8 cellular contexts compared by ENCODE assay signal in genomic region chr19:50896591-50897190, GRCh38. TPM values are rescaled to one million over a fixed set of nuclear protein-coding genes. Genes with fewer than 3 reads are reported as not detected.
DNase-seq lines count a peak whose midpoint lies in the region; ATAC-seq, FAIRE-seq and TF ChIP-seq lines count a peak whose summit lies in the region.

No MANE protein-coding gene starts in this region.

- no peaks in the 10 kb centered on the region for H3K9me3 ChIP-seq in small intestine (ENCODE audit: control insufficient read depth, low read depth)

- no peak for TF ChIP-seq CTCF in GM06990 (IDR thresholded peaks at IDR 0.05; ENCODE audit: insufficient read depth, low read length, poor library complexity, severe bottlenecking)

- H3K36me3 ChIP-seq in GM06990 (ENCODE audit: control insufficient read depth, insufficient read depth, low read length) = no peaks in the 10 kb centered on the region
- H3K36me3 ChIP-seq in small intestine (ENCODE audit: control insufficient read depth in 2 of 2, insufficient read depth in 2 of 2, low read length in 2 of 2) = no peaks in the 10 kb centered on the region

- H3K27me3 ChIP-seq in GM06990 (replicated peaks; ENCODE audit: control insufficient read depth, insufficient read depth, low read length) = no peaks in the 10 kb centered on the region
- H3K27me3 ChIP-seq in small intestine (ENCODE audit: control insufficient read depth in 2 of 2, insufficient read depth in 2 of 2, low read length in 2 of 2) = peaks cover 0 to 3% of the 10 kb centered on the region in 2 donors

- FAIRE-seq in small intestine (lab: Jason Lieb, UNC) = no peak

- peak; percentile 89 for ATAC-seq in GM19351 (IDR thresholded peaks at IDR 0.05; ENCODE audit: unreplicated experiment)
- ATAC-seq in HG03175 (IDR thresholded peaks at IDR 0.05; ENCODE audit: unreplicated experiment) = peak; percentile 83

- H3K4me1 ChIP-seq in small intestine (ENCODE audit: control insufficient read depth in 2 of 2, insufficient read depth in 1 of 2, low read depth in 1 of 2, low read length in 1 of 2) = no peaks in the 10 kb centered on the region

- no peak overlapping the region for H3K4me3 ChIP-seq in GM06990 (replicated peaks; ENCODE audit: low read depth, low read length)
- no peak overlapping the region for H3K4me3 ChIP-seq in small intestine (ENCODE audit: low read depth in 1 of 2, low read length in 2 of 2)

- no peak overlapping the region for H3K27ac ChIP-seq in small intestine (ENCODE audit: low read depth in 1 of 2, low read length in 1 of 2)

- WGBS in small intestine, 3 donors = 63 to 75% (median 71%) methylated on average over 6 of the region's 6 CpGs

- DNase-seq in GM06990 (ENCODE audit: extremely low read depth, insufficient read length) (peak; percentile 82), RPMI7951 (ENCODE audit: low read depth) (peak; percentile 82), lung microvascular endothelial cell (ENCODE audit: low read depth in 2 of 2) (peak; percentile 22 to 34), COR-L47 (lab: John Stamatoyannopoulos, UW) (no peak), small intestine (no peak), pons (ENCODE audit: low spot score) (no peak)

RNA-seq across cellular contexts. Expression of gene KLK4, which starts 14.5 kb away (rescaled TPM):
- total RNA-seq in RPMI7951 (2014; rRNA removed; shearing (Covaris generic)) = not detected in 2 replicates
- not detected in 2 replicates for total RNA-seq in lung microvascular endothelial cell
- polyA plus RNA-seq in small intestine = not detected

RNA-seq across cellular contexts. Expression of gene KLK2, which starts 23.5 kb away (rescaled TPM):
- not detected in 2 replicates for total RNA-seq in RPMI7951 (2014; rRNA removed; shearing (Covaris generic))
- total RNA-seq in lung microvascular endothelial cell = not detected in 2 replicates
- polyA plus RNA-seq in small intestine = under 1 TPM in 1 of 3 donors, not detected in 2; 0.03 TPM

RNA-seq across cellular contexts. Expression of gene KLK3, which starts 42.0 kb away (rescaled TPM):
- not detected in 2 replicates for total RNA-seq in RPMI7951 (2014; rRNA removed; shearing (Covaris generic))
- total RNA-seq in lung microvascular endothelial cell = not detected in 2 replicates
- polyA plus RNA-seq in small intestine = 1 to 10 TPM in 1 of 3 donors, under 1 TPM in 2; 0.07 to 1.1 (median 0.27) TPM

RNA-seq across cellular contexts. Expression of gene KLK5, which starts 56.1 kb away (rescaled TPM):
- total RNA-seq in RPMI7951 (2014; rRNA removed; shearing (Covaris generic)) = not detected in 2 replicates
- not detected in 2 replicates for total RNA-seq in lung microvascular endothelial cell
- polyA plus RNA-seq in small intestine = under 1 TPM in 1 of 3 donors, not detected in 2; 0.10 TPM

Comparison
In these comparisons a context has a peak if more than half of its experiments do, and no peak if none do; other contexts are left out.
1. DNase-seq: peak in GM06990 (single experiment), RPMI7951 (single experiment) and lung microvascular endothelial cell (2 of 2); none in COR-L47 (single experiment), small intestine (single experiment) and pons (single experiment).